In the genomic region with DNA sequence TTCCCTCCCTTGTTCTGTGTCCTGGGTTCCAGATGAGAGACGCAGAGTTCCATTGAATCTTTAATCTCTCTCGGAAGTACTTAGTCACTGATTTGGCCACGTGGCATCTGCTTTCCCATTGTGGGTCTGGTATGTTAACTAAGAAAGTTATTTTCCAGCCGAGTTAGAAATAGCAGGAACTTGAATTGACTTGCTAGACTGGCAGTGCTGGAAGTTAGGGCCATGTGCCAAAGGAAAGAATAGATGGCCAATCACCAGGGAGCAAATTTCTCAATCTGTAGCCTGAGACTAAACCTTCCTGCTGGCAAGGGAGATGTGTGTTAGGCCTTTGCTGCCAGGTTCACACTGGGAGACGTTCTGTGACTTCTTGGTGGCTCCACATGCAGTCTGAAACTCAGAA, we compare ENCODE assay signal across 10 cellular contexts. TPM values are rescaled to one million over a fixed set of nuclear protein-coding genes. Genes with fewer than 3 reads are reported as not detected.
DNase-seq lines count a peak whose midpoint lies in the region; ATAC-seq and TF ChIP-seq lines count a peak whose summit lies in the region.
"Had no signal": no experiment of that assay in that cellular context is flagged by ENCODE, and none has a peak within 500 bp of the region (broad histone marks: within the 10 kb centered on the region; RNA-seq: fewer than 3 reads in every experiment).

No MANE protein-coding gene starts in this region.

- H2AFZ ChIP-seq in Karpas-422 (ENCODE audit: low read length), result no peak overlapping the region

- no peaks in the 10 kb centered on the region for H3K79me2 ChIP-seq in Karpas-422 (ENCODE audit: low read length)

- DNase-seq in AG20443 (ENCODE audit: low spot score) (peak; percentile 79), brain microvascular endothelial cell (peak; percentile 47), heart left ventricle (peak in 4 of 5 donors; percentile 36 to 74 (median 43)), pulmonary artery endothelial cell (ENCODE audit: low read depth, low spot score) (peak; percentile 85), Karpas-422 (no peak)
- DNase-seq: activated naive CD4-positive, alpha-beta T cell treated with anti-CD3 and anti-CD28 coated beads, Interleukin-2, amount 50 U/mL, for 16 hours; NCI-H748 treated with DMSO at 0.1 percent for 48 hours had no signal

- H3K4me3 ChIP-seq in brain microvascular endothelial cell (ENCODE audit: low read depth, low read length) (no peak overlapping the region), heart left ventricle (peak overlapping the region in 1 of 12 donors; percentile 1), Karpas-422 (ENCODE audit: low read length) (no peak overlapping the region)

- WGBS in heart left ventricle, 4 donors, result 19 to 28% (median 24%) methylated on average over 5 of the region's 5 CpGs

- H3K27ac ChIP-seq in brain microvascular endothelial cell (no peak overlapping the region), heart left ventricle (peak overlapping the region in 11 of 12 donors; percentile 25 to 74 (median 58)), Karpas-422 (ENCODE audit: low read length) (no peak overlapping the region)

- no peak for TF ChIP-seq POLR2A in heart left ventricle (IDR thresholded peaks at IDR 0.05)

- intact Hi-C loops in heart left ventricle (cut with DNase I), result loop anchor here in 3 of 10 donors (10.0 kb wide), 4 partner anchors 59 to 199 kb away; partner anchors contain the start of gene SCMH1 (in 1 of the 3)

- in situ Hi-C loops in brain microvascular endothelial cell (cut with HindIII; ENCODE audit: low pct_ligation_motif_present, low sequenced_read_pairs), result no loop called here

- no peaks in the 10 kb centered on the region for H4K20me1 ChIP-seq in Karpas-422 (ENCODE audit: insufficient read depth, low read depth, low read length)

- no peak overlapping the region for H3K9ac ChIP-seq in Karpas-422 (ENCODE audit: low read length)

- H3K36me3 ChIP-seq in brain microvascular endothelial cell (replicated peaks), result peaks cover 2% of the 10 kb centered on the region
- H3K36me3 ChIP-seq in heart left ventricle, result peaks cover 0 to 61% (median 31%) of the 10 kb centered on the region in 9 donors
- H3K36me3 ChIP-seq in Karpas-422 (ENCODE audit: insufficient read depth, low read length), result peaks cover 26% of the 10 kb centered on the region; the same call in 1 of the 2 replicates

- ATAC-seq in heart left ventricle (peak; percentile 72 to 90 (median 84)), GM21526 (IDR thresholded peaks at IDR 0.05; ENCODE audit: low FRiP score, unreplicated experiment) (no peak), HG03196 (IDR thresholded peaks at IDR 0.05; ENCODE audit: unreplicated experiment) (no peak), GM21786 (IDR thresholded peaks at IDR 0.05; ENCODE audit: unreplicated experiment) (no peak)

- H3K27me3 ChIP-seq in brain microvascular endothelial cell (replicated peaks) (no peaks in the 10 kb centered on the region), heart left ventricle (no peaks in the 10 kb centered on the region), Karpas-422 (ENCODE audit: low read length) (no peaks in the 10 kb centered on the region)

- H3K9me2 ChIP-seq in Karpas-422 (replicated peaks; ENCODE audit: insufficient read depth, low read length), result no peaks in the 10 kb centered on the region

- TF ChIP-seq CTCF in brain microvascular endothelial cell (IDR thresholded peaks at IDR 0.05; ENCODE audit: low read depth, low read length, missing control alignments), result no peak
- TF ChIP-seq CTCF in heart left ventricle (IDR thresholded peaks at IDR 0.05), result no peak

- H3K9me3 ChIP-seq in heart left ventricle (no peaks in the 10 kb centered on the region), Karpas-422 (ENCODE audit: low read length) (no peaks in the 10 kb centered on the region)

- H3K4me1 ChIP-seq in heart left ventricle, result peaks cover 0 to 34% (median 26%) of the 10 kb centered on the region in 12 donors
- H3K4me1 ChIP-seq in Karpas-422 (ENCODE audit: low read length), result no peaks in the 10 kb centered on the region

- H3K4me2 ChIP-seq in Karpas-422 (ENCODE audit: low read depth, low read length, poor library complexity, severe bottlenecking), result no peak overlapping the region

RNA-seq across cellular contexts. Expression of gene SLFNL1, which starts 24.2 kb away (rescaled TPM):
- total RNA-seq in heart left ventricle, result under 1 TPM in 7 of 9 donors, not detected in 2; 0.08 to 0.25 (median 0.12) TPM
- polyA plus RNA-seq in heart left ventricle, result under 1 TPM; 0.11 to 0.12 TPM
- 0.20 and 0.28 TPM in 2 replicates for total RNA-seq in pulmonary artery endothelial cell
- total RNA-seq in Karpas-422 (2014; rRNA removed; shearing (Covaris generic); ENCODE audit: low replicate concordance), result 0.89 and 1.5 TPM in 2 replicates

Comparison
In these comparisons a context has a peak if more than half of its experiments do, and no peak if none do; other contexts are left out.
1. H3K27ac ChIP-seq: peak in heart left ventricle (11 of 12); none in brain microvascular endothelial cell (single experiment) and Karpas-422 (single experiment).
2. ATAC-seq: peak in heart left ventricle (4 of 4); none in GM21526 (single experiment), HG03196 (single experiment) and GM21786 (single experiment).